In genomic region chr11:6682936-6683861, GRCh38 we compare ENCODE assay signal across 8 cellular contexts.
DNase-seq lines count a peak whose midpoint lies in the region; ATAC-seq lines count a peak whose summit lies in the region.

Gene MRPL17, minus strand, starts transcription at chr11:6683340. Its CDS starts 44 bp downstream, at chr11:6683296.

- DNase-seq in AML-193 (lab: John Stamatoyannopoulos, UW) (peak; percentile 98), NCI-H446 (lab: John Stamatoyannopoulos, UW) (peak; percentile 99), iris pigment epithelial cell (ENCODE audit: low read depth) (peak; percentile 98)
- DNase-seq in activated CD4-positive, CD25-positive, alpha-beta regulatory T cell treated with anti-CD3 and anti-CD28 coated beads, Interleukin-2, amount 50 U/mL, for 16 hours (ENCODE audit: low read depth, low spot score), result peak; percentile 97
- peak; percentile 97 to 99 for DNase-seq in central memory CD8-positive, alpha-beta T cell (ENCODE audit: low spot score in 2 of 2)
- DNase-seq in stimulated activated CD4-positive, alpha-beta T cell treated with anti-CD3 and anti-CD28 coated beads, Interleukin-12 subunit alpha, Interleukin-12 subunit beta, amount 100 ng/mL, for 24 hours (ENCODE audit: low read depth in 2 of 2), result peak; percentile 97 to 98

- H3K4me1 Mint-ChIP-seq in central memory CD8-positive, alpha-beta T cell, result peaks cover 47% of the 10 kb centered on the region

- peaks cover 25% of the 10 kb centered on the region for H3K36me3 Mint-ChIP-seq in central memory CD8-positive, alpha-beta T cell (ENCODE audit: insufficient read depth)

- ATAC-seq in GM19035 (IDR thresholded peaks at IDR 0.05; ENCODE audit: unreplicated experiment) (peak; percentile 94), HG03354 (IDR thresholded peaks at IDR 0.05; ENCODE audit: poor library complexity, severe bottlenecking, unreplicated experiment) (peak; percentile 94)
- peak; percentile 96 for ATAC-seq in central memory CD8-positive, alpha-beta T cell (replicated peaks; ENCODE audit: extremely low read depth, poor library complexity, severe bottlenecking)

- H3K27me3 Mint-ChIP-seq in central memory CD8-positive, alpha-beta T cell, result no peaks in the 10 kb centered on the region

- H3K27ac Mint-ChIP-seq in central memory CD8-positive, alpha-beta T cell (ENCODE audit: low read depth), result peak within 1 kb of the TSS; percentile 97

- no peaks in the 10 kb centered on the region for H3K9me3 Mint-ChIP-seq in central memory CD8-positive, alpha-beta T cell

- H3K4me3 Mint-ChIP-seq in central memory CD8-positive, alpha-beta T cell, result peak within 1 kb of the TSS; percentile 99

Comparison
In these comparisons a context has a peak if more than half of its experiments do, and no peak if none do; other contexts are left out.
1. Peak in every context shown above with its lines: DNase-seq and ATAC-seq.